Comparison of ENCODE assay signal across 19 cellular contexts in genomic region chr7:42661312-42661711, GRCh38.
A peak's percentile ranks its signal among the peaks of the same experiment; 100 is the strongest.
DNase-seq lines count a peak whose midpoint lies in the region; ATAC-seq and TF ChIP-seq lines count a peak whose summit lies in the region.
"Had no signal": no experiment of that assay in that cellular context is flagged by ENCODE, and none has a peak within 500 bp of the region (broad histone marks: within the 10 kb centered on the region; RNA-seq: fewer than 3 reads in every experiment).

No MANE protein-coding gene starts in this region.

- intact Hi-C loops in left colon (cut with DNase I, micrococcal nuclease) (no loop called here), stomach (cut with DNase I; ENCODE audit: low total_unique reads) (no loop called here)

- H3K9me3 ChIP-seq in stomach, result no peaks in the 10 kb centered on the region
- H3K9me3 ChIP-seq: prostate gland, SJCRH30 had no signal

- H3K27me3 ChIP-seq in stomach, result no peaks in the 10 kb centered on the region
- H3K27me3 ChIP-seq: SJCRH30 had no signal

- H3K27ac ChIP-seq in stomach, result no peak overlapping the region
- H3K27ac ChIP-seq: HL-60, prostate gland, SJCRH30 had no signal

- TF ChIP-seq POLR2A in stomach (IDR thresholded peaks at IDR 0.05), result no peak

- TF ChIP-seq CTCF in choroid plexus epithelial cell (conservative IDR thresholded peaks at IDR 0.05; ENCODE audit: low read depth, low read length), result no peak
- TF ChIP-seq CTCF in stomach (IDR thresholded peaks at IDR 0.05), result no peak

- DNase-seq in Daoy (ENCODE audit: low read depth), result peak; percentile 91
- peak; percentile 31 for DNase-seq in NCI-H460 (ENCODE audit: extremely low read depth, low read depth)
- DNase-seq in choroid plexus epithelial cell (ENCODE audit: low read depth), result peak; percentile 8
- DNase-seq in myocyte (ENCODE audit: low read depth), result peak; percentile 67
- no peak for DNase-seq in left colon
- DNase-seq in NCI-H187 (lab: John Stamatoyannopoulos, UW), result no peak
- no peak for DNase-seq in stomach
- DNase-seq: activated CD8-positive, alpha-beta memory T cell treated with anti-CD3 and anti-CD28 coated beads, Interleukin-2, amount 50 U/mL, for 48 hours; activated naive CD8-positive, alpha-beta T cell treated with anti-CD3 and anti-CD28 coated beads, Interleukin-2, amount 10 ng/mL, durations not matched to agents 7 days and 5 days; CD4-positive, CD25-positive, alpha-beta regulatory T cell; midbrain; NCI-H526; stimulated activated CD4-positive, alpha-beta T cell treated with anti-CD3 and anti-CD28 coated beads, Interleukin-4, amount 100 ng/mL, for 1 hour; stimulated activated naive CD8-positive, alpha-beta T cell treated with anti-CD3 and anti-CD28 coated beads, Interleukin-15, Interleukin-2, amounts not matched to agents 100 U/mL and 50 U/mL, for 24 hours had no signal

- H3K36me3 ChIP-seq in stomach, result no peaks in the 10 kb centered on the region
- H3K36me3 ChIP-seq: prostate gland, SJCRH30 had no signal

- no peaks in the 10 kb centered on the region for H3K4me1 ChIP-seq in stomach
- H3K4me1 ChIP-seq: prostate gland had no signal

- WGBS in stomach, 5 donors, result 88 to 97% (median 94%) methylated on average over 2 of the region's 2 CpGs

- ATAC-seq in HG03469 (IDR thresholded peaks at IDR 0.05; ENCODE audit: unreplicated experiment) (no peak), left colon (no peak)
- ATAC-seq: stimulated activated naive CD8-positive, alpha-beta T cell treated with anti-CD3 and anti-CD28 coated beads, Interleukin-15, Interleukin-2, amounts not matched to agents 100 U/mL and 50 U/mL, for 24 hours; WTC11 had no signal

- H3K4me3 ChIP-seq in choroid plexus epithelial cell (ENCODE audit: low read depth, low read length) (no peak overlapping the region), stomach (no peak overlapping the region)
- H3K4me3 ChIP-seq: prostate gland, SJCRH30 had no signal

- no peak for TF ChIP-seq EP300 in stomach (IDR thresholded peaks at IDR 0.05)

Comparison
In these comparisons a context has a peak if more than half of its experiments do, and no peak if none do; other contexts are left out.
1. DNase-seq: peak in Daoy (single experiment), NCI-H460 (single experiment), choroid plexus epithelial cell (single experiment) and myocyte (single experiment); none in left colon (0 of 2), NCI-H187 (0 of 2) and stomach (single experiment).